In the genomic region with DNA sequence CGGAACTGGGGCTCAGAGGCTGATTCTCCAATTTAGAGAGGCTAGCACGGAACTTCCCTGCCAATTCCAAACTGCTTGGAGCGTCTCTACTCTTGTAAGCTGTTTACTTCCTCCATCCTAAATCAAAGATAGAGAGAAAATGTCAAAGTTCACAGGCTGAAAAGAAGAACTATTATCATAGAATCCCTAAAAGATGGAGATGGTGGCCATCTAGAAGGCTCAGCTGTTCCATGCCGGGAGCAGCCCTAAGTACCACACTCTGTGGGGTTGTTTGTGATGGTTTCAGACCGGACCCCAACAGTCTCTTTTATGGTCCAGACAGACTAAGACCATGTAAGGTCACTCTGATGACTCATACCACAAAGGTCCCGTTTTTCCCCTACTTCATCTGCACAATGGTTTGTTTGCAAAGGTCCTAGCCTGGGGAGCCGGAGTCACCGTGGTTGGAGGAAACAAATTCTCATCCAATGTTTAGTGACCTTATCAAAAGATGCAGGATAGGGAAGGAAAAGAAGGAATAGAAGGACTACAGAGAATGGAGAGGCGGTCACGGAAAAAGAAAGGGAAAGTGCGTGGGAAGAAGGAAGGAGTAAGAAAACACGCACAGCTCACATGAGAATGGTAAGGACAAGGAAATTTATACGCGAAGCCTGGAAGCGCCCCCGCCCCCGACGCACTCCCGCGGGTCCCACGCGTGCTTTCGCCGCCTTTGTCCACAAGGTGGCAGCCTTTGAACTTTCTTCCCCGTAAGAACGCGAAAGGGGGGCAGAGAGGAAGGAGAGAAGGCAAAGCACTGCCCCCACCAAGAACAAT, we compare ENCODE assay signal across 8 cellular contexts. TPM values are rescaled to one million over a fixed set of nuclear protein-coding genes. Genes with fewer than 3 reads are reported as not detected.
A peak's percentile ranks its signal among the peaks of the same experiment; 100 is the strongest.
DNase-seq lines count a peak whose midpoint lies in the region; ATAC-seq and TF ChIP-seq lines count a peak whose summit lies in the region.

No MANE protein-coding gene starts in this region.

- H3K4me1 Mint-ChIP-seq in dendritic cell treated with granulocyte-macrophage colony-stimulating factor and Interleukin-4, amounts not matched to agents 40 ng/mL and 50 ng/mL, for 4 days (ENCODE audit: low read depth), result peaks cover 27% of the 10 kb centered on the region

- intact Hi-C loops in dendritic cell treated with granulocyte-macrophage colony-stimulating factor and Interleukin-4, amounts not matched to agents 40 ng/mL and 50 ng/mL, for 4 days (cut with micrococcal nuclease), result loop anchor here (2.0 kb wide), 1 partner anchor 68 kb away; no protein-coding TSS in a partner anchor
- intact Hi-C loops in right lobe of liver (cut with DNase I), result no loop called here

- ATAC-seq in right lobe of liver, result peak; percentile 65 to 79 (median 74)
- ATAC-seq in GM19452 (IDR thresholded peaks at IDR 0.05; ENCODE audit: unreplicated experiment), result no peak

- no peak for TF ChIP-seq POLR2A in right lobe of liver (IDR thresholded peaks at IDR 0.05)

- H3K27me3 Mint-ChIP-seq in dendritic cell treated with granulocyte-macrophage colony-stimulating factor and Interleukin-4, amounts not matched to agents 40 ng/mL and 50 ng/mL, for 4 days, result peaks cover 57% of the 10 kb centered on the region

- DNase-seq in stimulated activated naive CD4-positive, alpha-beta T cell (lab: John Stamatoyannopoulos, UW), result peak in 4 of 6 experiments; percentile 5 to 27 (median 17)
- DNase-seq in stimulated activated naive CD4-positive, alpha-beta T cell treated with Interleukin-2 at 50 U/mL for 16 hours (lab: John Stamatoyannopoulos, UW), result no peak
- DNase-seq in NCI-H1417 (lab: John Stamatoyannopoulos, UW), result peak; percentile 78 to 92 (median 88)
- peak; percentile 49 for DNase-seq in activated CD4-positive, CD25-positive, alpha-beta regulatory T cell treated with anti-CD3 and anti-CD28 coated beads, Interleukin-2, amount 50 U/mL, for 72 hours
- DNase-seq in right lobe of liver, result peak in 2 of 3 donors; percentile 44 to 54
- DNase-seq in stimulated activated CD4-positive, alpha-beta T cell treated with anti-CD3 and anti-CD28 coated beads, Interleukin-4, amount 100 ng/mL, for 4 hours, result peak; percentile 40 to 43

- H3K27ac Mint-ChIP-seq in dendritic cell treated with granulocyte-macrophage colony-stimulating factor and Interleukin-4, amounts not matched to agents 40 ng/mL and 50 ng/mL, for 4 days, result peak overlapping the region; percentile 35

- WGBS in right lobe of liver (ENCODE audit: insufficient coverage, low coverage, low lambda C conversion rate, missing lambda C conversion rate), result 11% methylated on average over 19 of the region's 27 CpGs

- peaks cover 0 to 7% (median 5%) of the 10 kb centered on the region in 4 donors for H3K4me1 ChIP-seq in right lobe of liver

- H3K4me3 Mint-ChIP-seq in dendritic cell treated with granulocyte-macrophage colony-stimulating factor and Interleukin-4, amounts not matched to agents 40 ng/mL and 50 ng/mL, for 4 days, result peak overlapping the region; percentile 77

- no peaks in the 10 kb centered on the region for H3K36me3 ChIP-seq in right lobe of liver

- TF ChIP-seq CTCF in right lobe of liver (IDR thresholded peaks at IDR 0.05), result peak; percentile 56 to 70 (median 62)

- H3K9me3 ChIP-seq in right lobe of liver, result no peaks in the 10 kb centered on the region

- no peak overlapping the region for H3K27ac ChIP-seq in right lobe of liver

- peak overlapping the region; percentile 44 to 60 (median 49) for H3K4me3 ChIP-seq in right lobe of liver

- H3K9me3 Mint-ChIP-seq in dendritic cell treated with granulocyte-macrophage colony-stimulating factor and Interleukin-4, amounts not matched to agents 40 ng/mL and 50 ng/mL, for 4 days, result no peaks in the 10 kb centered on the region

- no peaks in the 10 kb centered on the region for H3K36me3 Mint-ChIP-seq in dendritic cell treated with granulocyte-macrophage colony-stimulating factor and Interleukin-4, amounts not matched to agents 40 ng/mL and 50 ng/mL, for 4 days (ENCODE audit: low read depth)

- H3K27me3 ChIP-seq in right lobe of liver, result peaks cover 5 to 7% of the 10 kb centered on the region in 2 donors

RNA-seq across cellular contexts. Expression of a gene that starts 0.5 kb away (rescaled TPM):
- 1 to 10 TPM; 1.1 to 4.1 (median 2.9) TPM for total RNA-seq in right lobe of liver

RNA-seq across cellular contexts. Expression of a gene that starts 38.1 kb away (rescaled TPM):
- not detected for total RNA-seq in right lobe of liver

RNA-seq across cellular contexts. Expression of a gene that starts 59.8 kb away (rescaled TPM):
- total RNA-seq in right lobe of liver, result not detected
